In genomic region chr11:117405898-117406297, GRCh38 we compare ENCODE assay signal across 6 cellular contexts.
DNase-seq lines count a peak whose midpoint lies in the region; ATAC-seq, FAIRE-seq and TF ChIP-seq lines count a peak whose summit lies in the region.
"Not testable (repeated sequence)": the region's sequence is repeated elsewhere in the genome, so short reads cannot be mapped to it uniquely, and the experiment has no call there.

No MANE protein-coding gene starts in this region.

- intact Hi-C loops in K562 (cut with micrococcal nuclease) = not testable (repeated sequence)

- in situ Hi-C loops in K562 (cut with MboI) = not testable (repeated sequence)

- H3K36me3 ChIP-seq in HEK293 (ENCODE audit: control insufficient read depth in 2 of 2, insufficient read depth in 1 of 2, low read length in 2 of 2) (peaks cover 0 to 50% of the 10 kb centered on the region in 2 experiments; a peak in 1 of 3 replicates), astrocyte (ENCODE audit: insufficient read depth, low read length) (peaks cover 11% of the 10 kb centered on the region)
- H3K36me3 ChIP-seq in K562 (ENCODE audit: control insufficient read depth, insufficient read depth, low read length) = not testable (repeated sequence)

- not testable (repeated sequence) for H3K4me1 ChIP-seq in HEK293 (ENCODE audit: control insufficient read depth, insufficient read depth, low read length); astrocyte (ENCODE audit: insufficient read depth, low read length); K562 (replicated peaks in 1 of 2; ENCODE audit: control insufficient read depth in 2 of 2, insufficient read depth in 2 of 2, low read length in 2 of 2)

- not testable (repeated sequence) for TF ChIP-seq EP300 in K562 (IDR thresholded peaks at IDR 0.05; ENCODE audit: low read length)

- ATAC-seq in K562 = not testable (repeated sequence)

- TF ChIP-seq RAD21 in K562 (CRISPR knock-in tag; conservative IDR thresholded peaks at IDR 0.05 in 1 of 2, IDR thresholded peaks at IDR 0.05 in 1 of 2) = not testable (repeated sequence)

- FAIRE-seq in astrocyte (lab: Jason Lieb, UNC); K562 (lab: Jason Lieb, UNC): not testable (repeated sequence)

- H3K9me3 Mint-ChIP-seq in astrocyte (ENCODE audit: unreplicated experiment) (peaks cover 20% of the 10 kb centered on the region), endothelial cell (ENCODE audit: unreplicated experiment) (peaks cover 11% of the 10 kb centered on the region)

- H3K9me3 ChIP-seq in HEK293 (ENCODE audit: control insufficient read depth, insufficient read depth, low read depth, low read length); astrocyte (ENCODE audit: insufficient read depth, low read depth, low read length); K562 (replicated peaks; ENCODE audit: control insufficient read depth, insufficient read depth, low read depth, low read length): not testable (repeated sequence)

- not testable (repeated sequence) for H3K9ac ChIP-seq in astrocyte (ENCODE audit: low read length); K562 (ENCODE audit: insufficient read depth in 1 of 2, low read depth in 2 of 2, low read length in 2 of 2)

- H4K20me1 ChIP-seq in astrocyte (ENCODE audit: insufficient read depth, low read length); K562 (replicated peaks; ENCODE audit: control insufficient read depth, insufficient read depth, low read length): not testable (repeated sequence)

- not testable (repeated sequence) for TF ChIP-seq CTCF in HEK293 (tag by site-specific recombination; IDR thresholded peaks at IDR 0.05); astrocyte (IDR thresholded peaks at IDR 0.05; ENCODE audit: insufficient read depth, low read depth, low read length); K562 (IDR thresholded peaks at IDR 0.05 in 2 of 3, conservative IDR thresholded peaks at IDR 0.05 in 1 of 3; ENCODE audit: insufficient read depth in 2 of 3, low read depth in 1 of 3, low read length in 3 of 3); endothelial cell (IDR thresholded peaks at IDR 0.05; ENCODE audit: unreplicated experiment)

- H3K4me2 ChIP-seq in astrocyte (ENCODE audit: low read length); K562 (ENCODE audit: insufficient read depth, low read length): not testable (repeated sequence)

- not testable (repeated sequence) for H3K27me3 ChIP-seq in astrocyte (ENCODE audit: insufficient read depth, low read length); K562 (ENCODE audit: control insufficient read depth in 2 of 2, insufficient read depth in 2 of 2, low read length in 2 of 2)

- not testable (repeated sequence) for H3K27me3 Mint-ChIP-seq in astrocyte (ENCODE audit: low read depth, unreplicated experiment); endothelial cell (ENCODE audit: unreplicated experiment)

- not testable (repeated sequence) for H3K79me2 ChIP-seq in astrocyte (ENCODE audit: insufficient read depth, low read length); K562 (ENCODE audit: control insufficient read depth, insufficient read depth, low read length)

- H2AFZ ChIP-seq in astrocyte (ENCODE audit: low read depth, low read length); K562 (ENCODE audit: low read depth, low read length): not testable (repeated sequence)

- H3K9me1 ChIP-seq in K562 (ENCODE audit: control insufficient read depth, insufficient read depth, low read length) = not testable (repeated sequence)

- peak; percentile 15 for DNase-seq in CD1c-positive myeloid dendritic cell (ENCODE audit: extremely low spot score)
- peak; percentile 23 for DNase-seq in MV-4-11 (lab: John Stamatoyannopoulos, UW)
- not testable (repeated sequence) for DNase-seq in astrocyte (ENCODE audit: low read depth); K562 (ENCODE audit: extremely low read depth in 1 of 4, low spot score in 3 of 4); endothelial cell (ENCODE audit: low spot score)

- H3K4me3 Mint-ChIP-seq in astrocyte (ENCODE audit: unreplicated experiment) (peak overlapping the region; percentile 30), endothelial cell (ENCODE audit: unreplicated experiment) (peak overlapping the region; percentile 85)

- not testable (repeated sequence) for H3K27ac Mint-ChIP-seq in astrocyte (ENCODE audit: unreplicated experiment); endothelial cell (ENCODE audit: unreplicated experiment)

- BruUV-seq in K562 (replicated peaks; lab: Mats Ljungman, UMichigan) = not testable (repeated sequence)

- H3K27ac ChIP-seq in HEK293 (ENCODE audit: extremely low read depth, low read depth, low read length); astrocyte (ENCODE audit: low read depth, low read length); K562 (ENCODE audit: extremely low read depth, low read depth, low read length): not testable (repeated sequence)

- CTCF ChIA-PET in HEK293 (lab: Yijun Ruan, JAX); K562 (lab: Yijun Ruan, JAX; ENCODE audit: low intra/inter-chr PET ratio): not testable (repeated sequence)

- POLR2A ChIA-PET in HEK293 (lab: Yijun Ruan, JAX); K562 (lab: Yijun Ruan, JAX): not testable (repeated sequence)

- not testable (repeated sequence) for H3K4me1 Mint-ChIP-seq in astrocyte (ENCODE audit: low read depth, unreplicated experiment)
- H3K4me1 Mint-ChIP-seq in endothelial cell (ENCODE audit: unreplicated experiment) = peaks cover 14% of the 10 kb centered on the region

- 39% methylated on average over 2 of the region's 2 CpGs for WGBS in K562 (ENCODE audit: insufficient coverage, low coverage, missing lambda C conversion rate)

- H3K36me3 Mint-ChIP-seq in astrocyte (ENCODE audit: low read depth, unreplicated experiment) (peaks cover 63% of the 10 kb centered on the region), endothelial cell (ENCODE audit: low read depth, unreplicated experiment) (peaks cover 61% of the 10 kb centered on the region)

- not testable (repeated sequence) for H3K4me3 ChIP-seq in HEK293 (ENCODE audit: low read depth, low read length); astrocyte (ENCODE audit: insufficient read depth, low read depth, low read length); K562

- not testable (repeated sequence) for TF ChIP-seq POLR2A in K562 (conservative IDR thresholded peaks at IDR 0.05)

TF ChIP-seq in HEK293, 187 proteins besides CTCF, POLR2A, EP300 and RAD21:
- TF ChIP-seq ZNF707 (tag by site-specific recombination; IDR thresholded peaks at IDR 0.05) = peak; percentile 96

TF ChIP-seq in K562, 482 proteins besides CTCF, POLR2A, EP300 and RAD21:
- TF ChIP-seq ZNF707 (CRISPR knock-in tag; conservative IDR thresholded peaks at IDR 0.05) (peak; percentile 98), TRIM28 (IDR thresholded peaks at IDR 0.05) (peak; percentile 58; the same call in 1 of the 2 replicates), ZNF766 (CRISPR knock-in tag; conservative IDR thresholded peaks at IDR 0.05) (0 out of 2 replicates have a peak, but pooled peaks have one; percentile 36)
- TF ChIP-seq, protein P1, sequence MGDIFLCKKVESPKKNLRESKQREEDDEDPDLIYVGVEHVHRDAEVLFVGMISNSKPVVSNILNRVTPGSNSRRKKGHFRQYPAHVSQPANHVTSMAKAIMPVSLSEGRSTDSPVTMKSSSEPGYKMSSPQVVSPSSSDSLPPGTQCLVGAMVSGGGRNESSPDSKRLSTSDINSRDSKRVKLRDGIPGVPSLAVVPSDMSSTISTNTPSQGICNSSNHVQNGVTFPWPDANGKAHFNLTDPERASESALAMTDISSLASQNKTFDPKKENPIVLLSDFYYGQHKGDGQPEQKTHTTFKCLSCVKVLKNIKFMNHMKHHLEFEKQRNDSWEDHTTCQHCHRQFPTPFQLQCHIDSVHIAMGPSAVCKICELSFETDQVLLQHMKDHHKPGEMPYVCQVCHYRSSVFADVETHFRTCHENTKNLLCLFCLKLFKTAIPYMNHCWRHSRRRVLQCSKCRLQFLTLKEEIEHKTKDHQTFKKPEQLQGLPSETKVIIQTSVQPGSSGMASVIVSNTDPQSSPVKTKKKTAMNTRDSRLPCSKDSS (IDR thresholded peaks at IDR 0.05; ENCODE audit: low read depth, partially characterized antibody) = peak; percentile 24
